Comparison of ENCODE assay signal across 8 cellular contexts in the genomic region with DNA sequence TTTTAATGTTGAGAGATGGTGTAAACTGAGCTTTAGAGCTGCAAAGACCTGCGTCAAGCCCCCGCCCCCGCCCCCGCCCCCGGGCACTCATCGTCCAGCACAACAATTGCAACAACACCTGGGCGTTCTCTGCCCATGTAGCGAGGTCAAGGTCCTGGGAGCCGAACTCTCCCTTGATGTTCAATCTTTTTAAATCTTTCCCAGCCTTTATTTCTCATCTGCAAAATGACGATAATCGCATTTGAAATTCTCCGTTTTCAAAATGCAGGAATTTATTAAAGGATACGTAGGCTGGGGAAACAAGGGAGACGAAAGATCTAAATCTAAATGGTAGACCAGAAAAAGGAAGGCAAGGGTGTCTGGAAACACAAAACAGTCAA. TPM values are rescaled to one million over a fixed set of nuclear protein-coding genes. Genes with fewer than 3 reads are reported as not detected.
A peak's percentile ranks its signal among the peaks of the same experiment; 100 is the strongest.
DNase-seq lines count a peak whose midpoint lies in the region; ATAC-seq, FAIRE-seq and TF ChIP-seq lines count a peak whose summit lies in the region.

No MANE protein-coding gene starts in this region.

- peak overlapping the region; percentile 80 for H3K4me2 ChIP-seq in K562 (ENCODE audit: insufficient read depth, low read length)

- H3K4me1 ChIP-seq in K562 (replicated peaks in 1 of 2; ENCODE audit: control insufficient read depth in 2 of 2, insufficient read depth in 2 of 2, low read length in 2 of 2), result peaks cover 9 to 25% of the 10 kb centered on the region in 2 experiments; a peak in 4 of 5 replicates
- H3K4me1 ChIP-seq in thymus (ENCODE audit: control insufficient read depth, insufficient read depth, low read length), result no peaks in the 10 kb centered on the region

- TF ChIP-seq CTCF in GM13977 (IDR thresholded peaks at IDR 0.05; ENCODE audit: extremely low read depth, insufficient read depth, missing control alignments), result no peak
- no peak for TF ChIP-seq CTCF in K562 (IDR thresholded peaks at IDR 0.05 in 2 of 3, conservative IDR thresholded peaks at IDR 0.05 in 1 of 3; ENCODE audit: insufficient read depth in 2 of 3, low read depth in 1 of 3, low read length in 3 of 3)

- peaks cover 53% of the 10 kb centered on the region for H3K79me2 ChIP-seq in K562 (ENCODE audit: control insufficient read depth, insufficient read depth, low read length)

- FAIRE-seq in K562 (lab: Jason Lieb, UNC), result no peak

- intact Hi-C loops in K562 (cut with micrococcal nuclease), result loop anchor here (2.0 kb wide), 1 partner anchor 118 kb away; no protein-coding TSS in a partner anchor

- H3K27me3 ChIP-seq in K562 (ENCODE audit: control insufficient read depth in 2 of 2, insufficient read depth in 2 of 2, low read length in 2 of 2), result no peaks in the 10 kb centered on the region
- H3K27me3 ChIP-seq in layer of hippocampus (ENCODE audit: control insufficient read depth, insufficient read depth, low read length), result no peaks in the 10 kb centered on the region
- no peaks in the 10 kb centered on the region for H3K27me3 ChIP-seq in thymus (ENCODE audit: control insufficient read depth, insufficient read depth)

- no peaks in the 10 kb centered on the region for H3K9me1 ChIP-seq in K562 (ENCODE audit: control insufficient read depth, insufficient read depth, low read length)

- TSS peak; percentile 91 for BruUV-seq in K562 (replicated peaks; lab: Mats Ljungman, UMichigan)

- no peak for TF ChIP-seq POLR2A in K562 (conservative IDR thresholded peaks at IDR 0.05)

- TF ChIP-seq RAD21 in Ishikawa (IDR thresholded peaks at IDR 0.05; ENCODE audit: low read depth) (no peak), K562 (CRISPR knock-in tag; conservative IDR thresholded peaks at IDR 0.05 in 1 of 2, IDR thresholded peaks at IDR 0.05 in 1 of 2) (no peak)

- peak; percentile 50 for DNase-seq in ACHN
- peak; percentile 35 for DNase-seq in GM13977 (ENCODE audit: low spot score)
- DNase-seq in K562 (ENCODE audit: extremely low read depth in 1 of 4, low spot score in 3 of 4), result peak; percentile 30 to 64 (median 44)

- under 1% methylated on average over 9 of the region's 14 CpGs for WGBS in K562 (ENCODE audit: insufficient coverage, low coverage, missing lambda C conversion rate)
- WGBS in thymus, result under 1% methylated on average over 14 of the region's 14 CpGs

- peak; percentile 32 for ATAC-seq in K562
- ATAC-seq in GM19328 (IDR thresholded peaks at IDR 0.05; ENCODE audit: unreplicated experiment), result no peak
- no peak for ATAC-seq in GM18520 (IDR thresholded peaks at IDR 0.05; ENCODE audit: unreplicated experiment)

- peak overlapping the region in 1 of 2 experiments; percentile 63; a peak in 2 of 4 replicates for H3K9ac ChIP-seq in K562 (ENCODE audit: insufficient read depth in 1 of 2, low read depth in 2 of 2, low read length in 2 of 2)

- TF ChIP-seq EP300 in Ishikawa (IDR thresholded peaks at IDR 0.05; ENCODE audit: borderline replicate concordance) (no peak), K562 (IDR thresholded peaks at IDR 0.05; ENCODE audit: low read length) (no peak)

- peaks cover 26% of the 10 kb centered on the region for H4K20me1 ChIP-seq in K562 (replicated peaks; ENCODE audit: control insufficient read depth, insufficient read depth, low read length)

- peaks cover 18% of the 10 kb centered on the region; the same call in 2 of the 3 replicates for H3K36me3 ChIP-seq in K562 (ENCODE audit: control insufficient read depth, insufficient read depth, low read length)
- H3K36me3 ChIP-seq in thymus (ENCODE audit: control insufficient read depth, insufficient read depth), result peaks cover 3% of the 10 kb centered on the region

- H3K27ac ChIP-seq in K562 (ENCODE audit: extremely low read depth, low read depth, low read length), result peak overlapping the region; percentile 80
- H3K27ac ChIP-seq in layer of hippocampus (ENCODE audit: low read depth, low read length), result peak overlapping the region; percentile 84
- peak overlapping the region; percentile 74 for H3K27ac ChIP-seq in thymus (ENCODE audit: low read depth)

- peak overlapping the region; percentile 89 for H2AFZ ChIP-seq in K562 (ENCODE audit: low read depth, low read length)

- H3K9me3 ChIP-seq in K562 (replicated peaks; ENCODE audit: control insufficient read depth, insufficient read depth, low read depth, low read length), result no peaks in the 10 kb centered on the region
- H3K9me3 ChIP-seq in thymus (ENCODE audit: control insufficient read depth), result no peaks in the 10 kb centered on the region

- POLR2A ChIA-PET in K562 (lab: Yijun Ruan, JAX), result interaction anchor here (0.9 kb wide), 1 partner anchor 126 kb away, joined by 3 read pairs; no protein-coding TSS in a partner anchor

- CTCF ChIA-PET in K562 (lab: Yijun Ruan, JAX; ENCODE audit: low intra/inter-chr PET ratio), result interaction anchor here (0.6 kb wide), 1 partner anchor 151 kb away, joined by 3 read pairs; no protein-coding TSS in a partner anchor

- in situ Hi-C loops in ACHN (cut with HindIII; ENCODE audit: low pct_ligation_motif_present, low pct_unique_long_range_greater_than_20kb, low sequenced_read_pairs), result no loop called here
- in situ Hi-C loops in GM13977 (cut with MboI; ENCODE audit: low pct_unique_long_range_greater_than_20kb, low sequenced_read_pairs, unreplicated experiment), result no loop called here
- in situ Hi-C loops in K562 (cut with MboI), result loop anchor here (5.0 kb wide), 1 partner anchor 120 kb away; the partner anchor contains the start of gene KLHL2

- H3K4me3 ChIP-seq in K562 (peak overlapping the region; percentile 84), thymus (ENCODE audit: low read length) (peak overlapping the region; percentile 71)

TF ChIP-seq in Ishikawa, 13 proteins besides CTCF, POLR2A, EP300 and RAD21 (continues in another document):
- TF ChIP-seq CREB1 (IDR thresholded peaks at IDR 0.05; ENCODE audit: low read depth) (no peak), EGR1 (IDR thresholded peaks at IDR 0.05) (no peak)

TF ChIP-seq in K562, 482 proteins besides CTCF, POLR2A, EP300 and RAD21 (continues in another document):
- no peak for TF ChIP-seq HMBOX1 (IDR thresholded peaks at IDR 0.05)

RNA-seq across cellular contexts. Expression of gene MSMO1, which starts 0.6 kb away (rescaled TPM):
- total RNA-seq in K562 (2011; cell fraction: chromatin; rRNA removed; ENCODE audit: low replicate concordance), result 111 and 411 TPM in 2 replicates
- 106 and 148 TPM in 2 replicates for total RNA-seq in K562 (2011; cell fraction: nucleolus; rRNA removed)
- 276 and 345 TPM in 2 replicates for total RNA-seq in K562 (2011; cell fraction: nucleoplasm; rRNA removed)
- total RNA-seq in K562 (2014; rRNA removed) (41.0 and 47.1 TPM in 2 replicates), K562 (2014; rRNA removed; fragmentation: Illumina TruSeq; extraction: Trizol) (68.9 and 73.4 TPM in 2 replicates), K562 (2015; rRNA removed; fragmentation: Illumina TruSeq; extraction: Trizol) (28.5 and 32.0 TPM in 2 replicates), K562 (2021) (39.2 and 41.2 TPM in 2 replicates)
- polyA plus RNA-seq in K562 (2011; rRNA removed) (172 and 179 TPM in 2 replicates), K562 (2014; fragmentation: Illumina TruSeq; extraction: Trizol) (54.6 and 63.5 TPM in 2 replicates), K562 (2014; fragmentation: Nextera tagmentation; extraction: Ambion mirVana) (10 to 100 TPM; 79.5 to 86.8 TPM), K562 (2014; rRNA removed) (51.7 and 58.9 TPM in 2 replicates), thymus (26.8 TPM)
- 49.3 and 163 TPM in 2 replicates for polyA plus RNA-seq in K562 (2011; cell fraction: cytosol; rRNA removed)
- 47.9 and 86.1 TPM in 2 replicates for polyA plus RNA-seq in K562 (2011; cell fraction: nucleus; rRNA removed)
- polyA plus RNA-seq in K562 (2012), result 26.0 and 41.1 TPM in 2 replicates
- polyA minus RNA-seq in K562 (2011; rRNA and poly(A)+ RNA removed), result 121 and 167 TPM in 2 replicates
- 55.9 and 66.0 TPM in 2 replicates for polyA minus RNA-seq in K562 (2011; cell fraction: cytosol; rRNA and poly(A)+ RNA removed)
- polyA minus RNA-seq in K562 (2011; cell fraction: nucleus; rRNA and poly(A)+ RNA removed), result 55.2 and 132 TPM in 2 replicates

RNA-seq across cellular contexts. Expression of gene CPE, which starts 52.0 kb away (rescaled TPM):
- not detected in 2 replicates for total RNA-seq in K562 (2011; cell fraction: chromatin; rRNA removed; ENCODE audit: low replicate concordance)
- not detected in 2 replicates for total RNA-seq in K562 (2011; cell fraction: nucleolus; rRNA removed)
- total RNA-seq in K562 (2011; cell fraction: nucleoplasm; rRNA removed), result not detected in 2 replicates
- total RNA-seq in K562 (2014; rRNA removed) (not detected in 2 replicates), K562 (2014; rRNA removed; fragmentation: Illumina TruSeq; extraction: Trizol) (not detected in 2 replicates), K562 (2015; rRNA removed; fragmentation: Illumina TruSeq; extraction: Trizol) (not detected in 2 replicates), K562 (2021) (0.16 and 0.22 TPM in 2 replicates)
- polyA plus RNA-seq in K562 (2011; rRNA removed) (0.06 and 0.09 TPM in 2 replicates), K562 (2014; fragmentation: Illumina TruSeq; extraction: Trizol) (0.04 TPM in 1 of 2 replicates, not detected in the other), K562 (2014; fragmentation: Nextera tagmentation; extraction: Ambion mirVana) (under 1 TPM in 1 of 2 experiments, not detected in 1; 0.04 TPM), K562 (2014; rRNA removed) (0.11 TPM in 1 of 2 replicates, not detected in the other), thymus (94.5 TPM)
- polyA plus RNA-seq in K562 (2011; cell fraction: cytosol; rRNA removed), result 0.03 TPM in 1 of 2 replicates, not detected in the other
- not detected in 2 replicates for polyA plus RNA-seq in K562 (2011; cell fraction: nucleus; rRNA removed)
- 0.03 TPM in 1 of 2 replicates, not detected in the other for polyA plus RNA-seq in K562 (2012)
- 0.24 TPM in 1 of 2 replicates, not detected in the other for polyA minus RNA-seq in K562 (2011; rRNA and poly(A)+ RNA removed)
- 2.8 TPM in 1 of 2 replicates, not detected in the other for polyA minus RNA-seq in K562 (2011; cell fraction: cytosol; rRNA and poly(A)+ RNA removed)
- not detected in 2 replicates for polyA minus RNA-seq in K562 (2011; cell fraction: nucleus; rRNA and poly(A)+ RNA removed)

Comparison
In these comparisons a context has a peak if more than half of its experiments do, and no peak if none do; other contexts are left out.
1. RNA of gene CPE, which starts 52.0 kb away (polyA plus RNA-seq): 94.5 TPM in thymus (single experiment); 0.03 to 0.11 TPM in K562; every median in the first group is over 10 times any median in the second.
2. Peak in every context shown above with its lines, with median percentiles within 50 percentile points of each other: DNase-seq and H3K27ac ChIP-seq.